Comparison of ENCODE assay signal across 8 cellular contexts in genomic region chr7:873367-874002, GRCh38. TPM values are rescaled to one million over a fixed set of nuclear protein-coding genes. Genes with fewer than 3 reads are reported as not detected.
DNase-seq lines count a peak whose midpoint lies in the region; ATAC-seq and TF ChIP-seq lines count a peak whose summit lies in the region.

No MANE protein-coding gene starts in this region.

- TF ChIP-seq CTCF in GM06990 (IDR thresholded peaks at IDR 0.05; ENCODE audit: insufficient read depth, low read length, poor library complexity, severe bottlenecking) (peak; percentile 98), transverse colon (IDR thresholded peaks at IDR 0.05) (peak; percentile 88 to 98 (median 96))

- H3K36me3 Mint-ChIP-seq in activated naive CD4-positive, alpha-beta T cell treated with anti-CD3 and anti-CD28 coated beads, Interleukin-2, amount 50 U/mL, for 72 hours = peaks cover 10 to 13% of the 10 kb centered on the region in 2 donors

- in situ Hi-C loops in transverse colon (cut with MboI; ENCODE audit: low pct_ligation_motif_present in 1 of 4, low pct_unique_long_range_greater_than_20kb in 1 of 4, low sequenced_read_pairs in 3 of 4) = loop anchor here in 1 of 4 donors (10.0 kb wide), 1 partner anchor 89 kb away; no protein-coding TSS in a partner anchor

- peak overlapping the region; percentile 22 to 78 for H3K27ac Mint-ChIP-seq in activated naive CD4-positive, alpha-beta T cell treated with anti-CD3 and anti-CD28 coated beads, Interleukin-2, amount 50 U/mL, for 72 hours

- no peak for TF ChIP-seq EP300 in transverse colon (IDR thresholded peaks at IDR 0.05; ENCODE audit: low read depth)

- no peaks in the 10 kb centered on the region for H3K27me3 ChIP-seq in GM06990 (replicated peaks; ENCODE audit: control insufficient read depth, insufficient read depth, low read length)
- H3K27me3 ChIP-seq in transverse colon = no peaks in the 10 kb centered on the region

- H3K27ac ChIP-seq in transverse colon = peak overlapping the region; percentile 66 to 81 (median 78)

- no peak for TF ChIP-seq POLR2A in transverse colon (IDR thresholded peaks at IDR 0.05)

- H3K9me3 Mint-ChIP-seq in activated naive CD4-positive, alpha-beta T cell treated with anti-CD3 and anti-CD28 coated beads, Interleukin-2, amount 50 U/mL, for 72 hours = no peaks in the 10 kb centered on the region

- H3K9me3 ChIP-seq in transverse colon = no peaks in the 10 kb centered on the region

- WGBS in transverse colon (ENCODE audit: low coverage in 1 of 2), 2 donors = 27 to 60% methylated on average over 1 to 18 of the region's 18 CpGs

- H3K4me3 ChIP-seq in GM06990 (replicated peaks; ENCODE audit: low read depth, low read length) (no peak overlapping the region), transverse colon (no peak overlapping the region)

- peak; percentile 21 to 38 for ATAC-seq in activated naive CD4-positive, alpha-beta T cell treated with anti-CD3 and anti-CD28 coated beads, Interleukin-2, amount 50 U/mL, for 72 hours
- ATAC-seq in GM18907 (IDR thresholded peaks at IDR 0.05; ENCODE audit: unreplicated experiment) = no peak

- H3K36me3 ChIP-seq in GM06990 (ENCODE audit: control insufficient read depth, insufficient read depth, low read length) (peaks cover 9% of the 10 kb centered on the region), transverse colon (peaks cover 0 to 7% (median 2%) of the 10 kb centered on the region in 4 donors)

- peaks cover 18 to 43% (median 25%) of the 10 kb centered on the region in 4 donors for H3K4me1 ChIP-seq in transverse colon

- intact Hi-C loops in head of caudate nucleus (cut with DNase I) (loop anchor here (10.0 kb wide), 2 partner anchors 89 to 549 kb away; no protein-coding TSS in a partner anchor), transverse colon (cut with DNase I; ENCODE audit: low total_unique reads) (loop anchor here (5.0 kb wide), 1 partner anchor 86 kb away; no protein-coding TSS in a partner anchor)

- DNase-seq in GM06990 (ENCODE audit: extremely low read depth, insufficient read length) = peak; percentile 75
- DNase-seq in MV-4-11 (lab: John Stamatoyannopoulos, UW) = peak; percentile 87
- DNase-seq in SKM-1 (lab: John Stamatoyannopoulos, UW; ENCODE audit: unreplicated experiment) = peak; percentile 90
- DNase-seq in activated naive CD4-positive, alpha-beta T cell treated with anti-CD3 and anti-CD28 coated beads, Interleukin-2, amount 50 U/mL, for 72 hours (ENCODE audit: low spot score in 2 of 2) = peak; percentile 73 to 77
- DNase-seq in head of caudate nucleus = peak; percentile 69 to 92 (median 84)
- DNase-seq in pons (ENCODE audit: low spot score) = peak; percentile 94
- DNase-seq in transverse colon = peak; percentile 87

RNA-seq across cellular contexts. Expression of gene GET4, which starts 2.9 kb away (rescaled TPM):
- 10 to 100 TPM; 32.5 to 34.1 TPM for total RNA-seq in activated naive CD4-positive, alpha-beta T cell treated with anti-CD3 and anti-CD28 coated beads, Interleukin-2, amount 50 U/mL, for 72 hours
- total RNA-seq in transverse colon = 100 to 1,000 TPM in 2 of 4 donors, 10 to 100 TPM in 2; 49.4 to 116 (median 85.2) TPM

RNA-seq across cellular contexts. Expression of gene SUN1, which starts 41.2 kb away (rescaled TPM):
- 100 to 1,000 TPM; 106 to 109 TPM for total RNA-seq in activated naive CD4-positive, alpha-beta T cell treated with anti-CD3 and anti-CD28 coated beads, Interleukin-2, amount 50 U/mL, for 72 hours
- 100 to 1,000 TPM in 3 of 4 donors, 10 to 100 TPM in 1; 92.7 to 569 (median 162) TPM for total RNA-seq in transverse colon
